19 cellular contexts compared by ENCODE assay signal in the genomic region with DNA sequence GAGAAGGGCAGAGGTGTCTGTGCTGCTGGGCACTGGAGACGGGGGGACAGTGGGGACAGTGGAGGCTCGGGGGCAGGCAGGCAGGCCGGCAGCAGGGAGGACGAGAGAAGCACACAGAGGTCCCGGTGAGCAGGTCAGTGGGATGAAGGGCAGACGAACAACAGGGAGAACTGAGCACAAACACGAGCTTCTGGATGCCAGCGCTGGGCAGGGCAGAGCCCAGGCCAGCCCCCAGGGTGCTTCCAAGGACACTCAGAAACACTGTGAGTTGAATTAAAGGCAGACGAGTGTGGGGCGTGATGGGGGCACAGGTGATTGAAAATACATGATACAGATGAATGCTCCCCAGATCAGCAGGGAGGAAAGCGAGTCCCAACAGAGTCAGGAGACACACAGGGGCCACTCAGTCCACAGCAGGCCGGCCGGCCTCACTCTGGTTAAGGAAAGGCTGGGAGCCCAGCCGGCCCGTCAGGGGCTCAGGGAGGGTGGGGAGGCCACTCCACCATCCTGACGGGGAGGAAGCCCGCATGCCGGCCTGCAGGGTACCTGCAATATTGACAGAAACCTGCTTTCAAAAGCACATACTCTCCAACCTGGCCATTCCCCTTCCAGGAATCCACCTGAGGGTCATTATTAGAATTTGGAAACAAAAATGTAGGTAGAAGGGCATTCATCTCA. TPM values are rescaled to one million over a fixed set of nuclear protein-coding genes. Genes with fewer than 3 reads are reported as not detected.
A peak's percentile ranks its signal among the peaks of the same experiment; 100 is the strongest.
DNase-seq lines count a peak whose midpoint lies in the region; ATAC-seq and TF ChIP-seq lines count a peak whose summit lies in the region.
"Had no signal": no experiment of that assay in that cellular context is flagged by ENCODE, and none has a peak within 500 bp of the region (broad histone marks: within the 10 kb centered on the region; RNA-seq: fewer than 3 reads in every experiment).

No MANE protein-coding gene starts in this region.

- no peak for ATAC-seq in activated CD4-positive, alpha-beta T cell treated with anti-CD3 and anti-CD28 coated beads for 36 hours
- ATAC-seq in right lobe of liver, result peak; percentile 10 to 68 (median 42)
- no peak for ATAC-seq in HG03159 (IDR thresholded peaks at IDR 0.05; ENCODE audit: unreplicated experiment)
- ATAC-seq: gastroesophageal sphincter; K562; stimulated activated memory B cell treated with anti-CD40 and anti-IgM and Interleukin-4, amounts not matched to agents 10 μg/mL and 1 μg/mL and 100 μg/mL, for 72 hours had no signal

- no peak for TF ChIP-seq CTCF in chondrocyte (IDR thresholded peaks at IDR 0.05)
- no peak for TF ChIP-seq CTCF in right lobe of liver (IDR thresholded peaks at IDR 0.05)
- TF ChIP-seq CTCF in sigmoid colon (IDR thresholded peaks at IDR 0.05), result no peak

- no peak overlapping the region for H3K27ac Mint-ChIP-seq in activated CD4-positive, alpha-beta T cell treated with anti-CD3 and anti-CD28 coated beads for 36 hours
- no peak overlapping the region for H3K27ac Mint-ChIP-seq in chondrocyte (ENCODE audit: unreplicated experiment)
- H3K27ac Mint-ChIP-seq: CD4-positive, CD25-positive, alpha-beta regulatory T cell; stimulated activated memory B cell treated with anti-CD40 and anti-IgM and Interleukin-4, amounts not matched to agents 10 μg/mL and 1 μg/mL and 100 μg/mL, for 72 hours had no signal

- intact Hi-C loops in activated CD4-positive, alpha-beta T cell treated with anti-CD3 and anti-CD28 coated beads for 36 hours (cut with DNase I, micrococcal nuclease), result no loop called here
- intact Hi-C loops in right lobe of liver (cut with DNase I) (no loop called here), sigmoid colon (cut with DNase I) (no loop called here)

- no peak for TF ChIP-seq EP300 in sigmoid colon (IDR thresholded peaks at IDR 0.05)

- H3K36me3 Mint-ChIP-seq in activated CD4-positive, alpha-beta T cell treated with anti-CD3 and anti-CD28 coated beads for 36 hours (ENCODE audit: low read depth), result peaks cover 37% of the 10 kb centered on the region
- no peaks in the 10 kb centered on the region for H3K36me3 Mint-ChIP-seq in chondrocyte (ENCODE audit: low read depth)

- no peaks in the 10 kb centered on the region for H3K27me3 Mint-ChIP-seq in activated CD4-positive, alpha-beta T cell treated with anti-CD3 and anti-CD28 coated beads for 36 hours
- no peaks in the 10 kb centered on the region for H3K27me3 Mint-ChIP-seq in chondrocyte (ENCODE audit: low read depth)
- H3K27me3 Mint-ChIP-seq: CD4-positive, CD25-positive, alpha-beta regulatory T cell; stimulated activated memory B cell treated with anti-CD40 and anti-IgM and Interleukin-4, amounts not matched to agents 10 μg/mL and 1 μg/mL and 100 μg/mL, for 72 hours had no signal

- POLR2A ChIA-PET in activated CD4-positive, alpha-beta T cell treated with anti-CD3 and anti-CD28 coated beads for 36 hours (lab: Charles Lee), result no interaction called here

- H3K36me3 ChIP-seq in right lobe of liver (no peaks in the 10 kb centered on the region), sigmoid colon (peaks cover 0 to 6% (median 3%) of the 10 kb centered on the region in 4 donors)

- no peaks in the 10 kb centered on the region for H3K9me3 ChIP-seq in right lobe of liver
- H3K9me3 ChIP-seq in sigmoid colon, result no peaks in the 10 kb centered on the region
- H3K9me3 ChIP-seq: gastroesophageal sphincter had no signal

- H3K4me3 ChIP-seq in right lobe of liver (no peak overlapping the region), sigmoid colon (no peak overlapping the region)
- H3K4me3 ChIP-seq: gastroesophageal sphincter, K562, SK-N-MC had no signal

- no peak overlapping the region for H3K27ac ChIP-seq in right lobe of liver
- H3K27ac ChIP-seq in sigmoid colon, result no peak overlapping the region
- H3K27ac ChIP-seq: gastroesophageal sphincter, SK-N-MC had no signal

- WGBS in right lobe of liver (ENCODE audit: insufficient coverage, low coverage, low lambda C conversion rate, missing lambda C conversion rate), result 34% methylated on average over 14 of the region's 18 CpGs
- 89 to 94% methylated on average over 18 of the region's 18 CpGs for WGBS in sigmoid colon, 2 donors

- TF ChIP-seq POLR2A in right lobe of liver (IDR thresholded peaks at IDR 0.05) (no peak), sigmoid colon (IDR thresholded peaks at IDR 0.05) (no peak)

- H3K4me1 ChIP-seq in right lobe of liver, result peaks cover 0 to 36% (median 15%) of the 10 kb centered on the region in 4 donors
- H3K4me1 ChIP-seq in sigmoid colon, result no peaks in the 10 kb centered on the region
- H3K4me1 ChIP-seq: gastroesophageal sphincter had no signal

- no peak overlapping the region for H3K4me3 Mint-ChIP-seq in activated CD4-positive, alpha-beta T cell treated with anti-CD3 and anti-CD28 coated beads for 36 hours
- no peak overlapping the region for H3K4me3 Mint-ChIP-seq in chondrocyte (ENCODE audit: unreplicated experiment)
- H3K4me3 Mint-ChIP-seq: CD4-positive, CD25-positive, alpha-beta regulatory T cell; stimulated activated memory B cell treated with anti-CD40 and anti-IgM and Interleukin-4, amounts not matched to agents 10 μg/mL and 1 μg/mL and 100 μg/mL, for 72 hours had no signal

- DNase-seq in activated CD4-positive, alpha-beta T cell treated with anti-CD3 and anti-CD28 coated beads for 36 hours, result peak; percentile 1
- DNase-seq in activated CD4-positive, alpha-beta T cell treated with anti-CD3 and anti-CD28 coated beads, Interleukin-2, amount 50 U/mL, for 48 hours, result no peak
- DNase-seq in chondrocyte (ENCODE audit: low spot score), result peak; percentile 59
- DNase-seq in right lobe of liver, result peak; percentile 30 to 66 (median 59)
- peak; percentile 35 for DNase-seq in sigmoid colon
- no peak for DNase-seq in NK-92 treated with Interleukin-12 subunit alpha and Interleukin-12 subunit beta, amount 100 ng/mL, for 24 hours (lab: John Stamatoyannopoulos, UW)
- DNase-seq in T-helper 2 cell, result no peak
- DNase-seq: CD4-positive, CD25-positive, alpha-beta regulatory T cell; cortex of kidney; erythroblast; NCI-H2081; NCI-H510A treated with DMSO at 0.1 percent for 48 hours; occipital lobe; small intestine had no signal

- H3K4me1 Mint-ChIP-seq in activated CD4-positive, alpha-beta T cell treated with anti-CD3 and anti-CD28 coated beads for 36 hours, result peaks cover 4% of the 10 kb centered on the region
- H3K4me1 Mint-ChIP-seq in chondrocyte (ENCODE audit: low read depth), result no peaks in the 10 kb centered on the region

- CTCF ChIA-PET in activated CD4-positive, alpha-beta T cell treated with anti-CD3 and anti-CD28 coated beads for 36 hours (lab: Charles Lee), result no interaction called here

- no peaks in the 10 kb centered on the region for H3K27me3 ChIP-seq in right lobe of liver
- no peaks in the 10 kb centered on the region for H3K27me3 ChIP-seq in sigmoid colon
- H3K27me3 ChIP-seq: gastroesophageal sphincter had no signal

- H3K9me3 Mint-ChIP-seq in activated CD4-positive, alpha-beta T cell treated with anti-CD3 and anti-CD28 coated beads for 36 hours (ENCODE audit: low read depth), result no peaks in the 10 kb centered on the region
- H3K9me3 Mint-ChIP-seq in chondrocyte (ENCODE audit: low read depth), result no peaks in the 10 kb centered on the region
- H3K9me3 Mint-ChIP-seq: CD4-positive, CD25-positive, alpha-beta regulatory T cell; stimulated activated memory B cell treated with anti-CD40 and anti-IgM and Interleukin-4, amounts not matched to agents 10 μg/mL and 1 μg/mL and 100 μg/mL, for 72 hours had no signal

RNA-seq across cellular contexts. Expression of a gene that starts 14.1 kb away (rescaled TPM):
- 10 to 100 TPM; 46.1 to 50.0 TPM for total RNA-seq in activated CD4-positive, alpha-beta T cell treated with anti-CD3 and anti-CD28 coated beads for 36 hours
- total RNA-seq in chondrocyte, result 6.5 to 12.7 TPM (median 7.8 TPM) in 3 replicates
- 10 to 100 TPM in 4 of 6 experiments, 1 to 10 TPM in 2; 4.5 to 24.5 (median 15.7) TPM for total RNA-seq in right lobe of liver
- 1 to 10 TPM; 2.1 to 6.4 (median 2.5) TPM for total RNA-seq in sigmoid colon
- polyA plus RNA-seq in sigmoid colon, result 10 to 100 TPM in 1 of 3 donors, 1 to 10 TPM in 2; 1.8 to 10.7 (median 3.2) TPM

Comparison
In these comparisons a context has a peak if more than half of its experiments do, and no peak if none do; other contexts are left out.
1. DNase-seq: peak in activated CD4-positive, alpha-beta T cell treated with anti-CD3 and anti-CD28 coated beads for 36 hours (single experiment), chondrocyte (single experiment), right lobe of liver (3 of 3) and sigmoid colon (single experiment); none in activated CD4-positive, alpha-beta T cell treated with anti-CD3 and anti-CD28 coated beads, Interleukin-2, amount 50 U/mL, for 48 hours (0 of 2), NK-92 treated with Interleukin-12 subunit alpha and Interleukin-12 subunit beta, amount 100 ng/mL, for 24 hours (single experiment) and T-helper 2 cell (0 of 5).
2. ATAC-seq: peak in right lobe of liver (4 of 4); none in activated CD4-positive, alpha-beta T cell treated with anti-CD3 and anti-CD28 coated beads for 36 hours (single experiment) and HG03159 (single experiment).